Comparison of ENCODE assay signal across 15 cellular contexts in genomic region chr1:7302873-7303272, GRCh38.
DNase-seq lines count a peak whose midpoint lies in the region; ATAC-seq and TF ChIP-seq lines count a peak whose summit lies in the region.
"Had no signal": no experiment of that assay in that cellular context is flagged by ENCODE, and none has a peak within 500 bp of the region (broad histone marks: within the 10 kb centered on the region; RNA-seq: fewer than 3 reads in every experiment).

No MANE protein-coding gene starts in this region.

- no peaks in the 10 kb centered on the region for H3K27me3 ChIP-seq in brain microvascular endothelial cell (replicated peaks)
- H3K27me3 ChIP-seq: testis had no signal

- H3K4me1 ChIP-seq in mucosa of descending colon (ENCODE audit: low read depth), result peaks cover 13% of the 10 kb centered on the region
- H3K4me1 ChIP-seq: parathyroid adenoma, testis had no signal

- TF ChIP-seq CTCF in brain microvascular endothelial cell (IDR thresholded peaks at IDR 0.05; ENCODE audit: low read depth, low read length, missing control alignments), result peak; percentile 42
- TF ChIP-seq CTCF in mucosa of descending colon (IDR thresholded peaks at IDR 0.05), result no peak

- ATAC-seq in mucosa of descending colon (peak; percentile 36), GM21367 (IDR thresholded peaks at IDR 0.05; ENCODE audit: unreplicated experiment) (no peak)
- ATAC-seq: T-cell had no signal

- intact Hi-C loops in mucosa of descending colon (cut with DNase I, micrococcal nuclease), result no loop called here

- peaks cover 7% of the 10 kb centered on the region for H3K9me3 ChIP-seq in mucosa of descending colon
- H3K9me3 ChIP-seq: testis had no signal

- H3K4me3 ChIP-seq in brain microvascular endothelial cell (ENCODE audit: low read depth, low read length), result no peak overlapping the region
- H3K4me3 ChIP-seq in mucosa of descending colon, result no peak overlapping the region
- H3K4me3 ChIP-seq: coronary artery, testis had no signal

- no peaks in the 10 kb centered on the region for H3K36me3 ChIP-seq in brain microvascular endothelial cell (replicated peaks)
- no peaks in the 10 kb centered on the region for H3K36me3 ChIP-seq in mucosa of descending colon (ENCODE audit: low read depth)

- H3K27ac ChIP-seq in brain microvascular endothelial cell, result no peak overlapping the region
- H3K27ac ChIP-seq: coronary artery, parathyroid adenoma, testis had no signal

- in situ Hi-C loops in brain microvascular endothelial cell (cut with HindIII; ENCODE audit: low pct_ligation_motif_present, low sequenced_read_pairs), result no loop called here

- DNase-seq in NCI-H1092 treated with DMSO at 0.1 percent for 48 hours (lab: John Stamatoyannopoulos, UW) (peak; percentile 16), NCI-H1092 (lab: John Stamatoyannopoulos, UW) (no peak), HT-29 (ENCODE audit: low spot score) (peak; percentile 5), brain microvascular endothelial cell (no peak), mucosa of descending colon (no peak), middle frontal gyrus (ENCODE audit: extremely low spot score, low spot score) (no peak)
- no peak for DNase-seq in NK-92 treated with Interleukin-12 subunit alpha and Interleukin-12 subunit beta, amount 100 ng/mL, for 24 hours (lab: John Stamatoyannopoulos, UW)
- DNase-seq: activated CD4-positive, CD25-positive, alpha-beta regulatory T cell treated with anti-CD3 and anti-CD28 coated beads, Interleukin-2, amount 50 U/mL, for 72 hours; mesendoderm; NCI-H1930; T-cell; testis had no signal

Comparison
In these comparisons a context has a peak if more than half of its experiments do, and no peak if none do; other contexts are left out.
1. DNase-seq: peak in NCI-H1092 treated with DMSO at 0.1 percent for 48 hours (single experiment) and HT-29 (single experiment); none in NCI-H1092 (single experiment), brain microvascular endothelial cell (single experiment), mucosa of descending colon (0 of 3), NK-92 treated with Interleukin-12 subunit alpha and Interleukin-12 subunit beta, amount 100 ng/mL, for 24 hours (single experiment) and middle frontal gyrus (single experiment).